In the genomic region with DNA sequence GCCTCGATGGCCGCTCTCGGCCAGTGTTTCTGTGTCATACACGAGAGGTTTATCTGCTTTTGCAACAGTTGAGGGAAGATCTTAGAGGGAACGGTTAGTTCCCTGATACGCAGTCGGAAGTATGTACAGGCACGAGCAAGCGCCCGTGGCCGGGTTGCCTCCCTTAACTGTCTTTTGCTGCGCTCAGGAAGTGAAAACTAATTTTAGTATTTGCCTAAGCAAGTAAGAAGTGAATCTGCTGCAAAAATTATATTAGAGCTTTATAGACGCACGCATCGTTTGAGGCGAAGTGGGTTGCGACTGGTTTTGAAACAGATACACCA, we compare ENCODE assay signal across 8 cellular contexts. TPM values are rescaled to one million over a fixed set of nuclear protein-coding genes. Genes with fewer than 3 reads are reported as not detected.
DNase-seq lines count a peak whose midpoint lies in the region; ATAC-seq, FAIRE-seq and TF ChIP-seq lines count a peak whose summit lies in the region.

No MANE protein-coding gene starts in this region.

- POLR2A ChIA-PET in WTC11 (lab: Charles Lee), result interaction anchor here (1.9 kb wide), 1 partner anchor 629 kb away, joined by 6 read pairs; no protein-coding TSS in a partner anchor

- H3K4me1 Mint-ChIP-seq in Calu3 (ENCODE audit: low read depth, unreplicated experiment) (peaks cover 20% of the 10 kb centered on the region), WTC11 (peaks cover 68% of the 10 kb centered on the region), natural killer cell (peaks cover 22 to 28% of the 10 kb centered on the region in 2 donors)

- 3 to 43% methylated on average over 17 of the region's 17 CpGs for WGBS in esophagus, 2 donors

- BruUV-seq in Calu3 (replicated peaks; lab: Mats Ljungman, UMichigan), result no TSS peak

- H3K27me3 ChIP-seq in HL-60 (ENCODE audit: insufficient read depth, poor library complexity, severe bottlenecking) (no peaks in the 10 kb centered on the region), esophagus (ENCODE audit: control insufficient read depth in 1 of 2, insufficient read depth in 2 of 2, low read length in 2 of 2) (no peaks in the 10 kb centered on the region)

- no peaks in the 10 kb centered on the region for H3K9me3 Mint-ChIP-seq in Calu3 (ENCODE audit: low read depth, unreplicated experiment)
- H3K9me3 Mint-ChIP-seq in WTC11, result no peaks in the 10 kb centered on the region
- no peaks in the 10 kb centered on the region for H3K9me3 Mint-ChIP-seq in natural killer cell

- H3K4me3 Mint-ChIP-seq in Calu3 (ENCODE audit: low read depth, unreplicated experiment) (peak overlapping the region; percentile 75), WTC11 (peak overlapping the region; percentile 71), natural killer cell (peak overlapping the region; percentile 81)

- peak overlapping the region; percentile 94 for H3K27ac ChIP-seq in HL-60 (replicated peaks)
- peak overlapping the region; percentile 82 to 83 for H3K27ac ChIP-seq in esophagus (ENCODE audit: low read depth in 2 of 2, low read length in 1 of 2)

- H3K27ac Mint-ChIP-seq in Calu3 (ENCODE audit: unreplicated experiment), result no peak overlapping the region
- no peak overlapping the region for H3K27ac Mint-ChIP-seq in WTC11
- peak overlapping the region in 1 of 2 donors; percentile 66 for H3K27ac Mint-ChIP-seq in natural killer cell

- DNase-seq in Calu3, result no peak
- peak in 1 of 2 experiments; percentile 65 for DNase-seq in HL-60 (ENCODE audit: low read depth in 1 of 2, low spot score in 1 of 2)
- DNase-seq in WTC11 (ENCODE audit: low spot score), result no peak
- no peak for DNase-seq in natural killer cell
- no peak for DNase-seq in GM12892 (ENCODE audit: insufficient read length)
- DNase-seq in NCI-H1417 (lab: John Stamatoyannopoulos, UW), result no peak

- H3K27me3 Mint-ChIP-seq in Calu3 (ENCODE audit: unreplicated experiment) (no peaks in the 10 kb centered on the region), WTC11 (ENCODE audit: low read depth) (peaks cover 10% of the 10 kb centered on the region), natural killer cell (ENCODE audit: low read depth in 2 of 2) (peaks cover 6 to 33% of the 10 kb centered on the region in 2 donors)

- CTCF ChIA-PET in Calu3 (lab: Charles Lee) (no interaction called here), WTC11 (lab: Charles Lee) (interaction anchor here (1.1 kb wide), 1 partner anchor 18 kb away, joined by 3 read pairs; no protein-coding TSS in a partner anchor)

- no peak for TF ChIP-seq POLR2A in GM12892 (IDR thresholded peaks at IDR 0.05; ENCODE audit: low read depth, low read length)

- no peaks in the 10 kb centered on the region for H3K4me1 ChIP-seq in esophagus (ENCODE audit: control insufficient read depth in 2 of 2, insufficient read depth in 2 of 2, low read length in 1 of 2)

- intact Hi-C loops in Calu3 (cut with micrococcal nuclease; ENCODE audit: unreplicated experiment), result no loop called here
- intact Hi-C loops in natural killer cell (cut with micrococcal nuclease), result no loop called here

- TF ChIP-seq CTCF in Calu3 (IDR thresholded peaks at IDR 0.05; ENCODE audit: unreplicated experiment), result no peak
- no peak for TF ChIP-seq CTCF in HL-60 (IDR thresholded peaks at IDR 0.05; ENCODE audit: insufficient read depth, low read length)
- no peak for TF ChIP-seq CTCF in WTC11 (IDR thresholded peaks at IDR 0.05)
- no peak for TF ChIP-seq CTCF in natural killer cell (IDR thresholded peaks at IDR 0.05)

- FAIRE-seq in GM12892 (lab: Jason Lieb, UNC), result no peak

- H3K36me3 ChIP-seq in esophagus (ENCODE audit: control insufficient read depth in 2 of 2, insufficient read depth in 2 of 2, low read length in 1 of 2), result no peaks in the 10 kb centered on the region

- H3K36me3 Mint-ChIP-seq in Calu3 (ENCODE audit: insufficient read depth, unreplicated experiment) (peaks cover 9% of the 10 kb centered on the region), WTC11 (no peaks in the 10 kb centered on the region), natural killer cell (no peaks in the 10 kb centered on the region)

- ATAC-seq in GM21381 (IDR thresholded peaks at IDR 0.05; ENCODE audit: unreplicated experiment) (peak; percentile 15), WTC11 (no peak), natural killer cell (peak in 2 of 3 donors; percentile 2 to 34)

- peak overlapping the region; percentile 71 for H3K4me3 ChIP-seq in HL-60 (replicated peaks; ENCODE audit: insufficient read depth, low read length)
- H3K4me3 ChIP-seq in esophagus (ENCODE audit: low read depth in 1 of 2, low read length in 2 of 2), result peak overlapping the region; percentile 63 to 78

- no peaks in the 10 kb centered on the region for H3K9me3 ChIP-seq in esophagus (ENCODE audit: control insufficient read depth in 2 of 2, insufficient read depth in 1 of 2, low read depth in 1 of 2, low read length in 1 of 2)

TF ChIP-seq in WTC11, 78 proteins besides CTCF, POLR2A, EP300 and RAD21 (continues in another document):
- TF ChIP-seq, protein P1, sequence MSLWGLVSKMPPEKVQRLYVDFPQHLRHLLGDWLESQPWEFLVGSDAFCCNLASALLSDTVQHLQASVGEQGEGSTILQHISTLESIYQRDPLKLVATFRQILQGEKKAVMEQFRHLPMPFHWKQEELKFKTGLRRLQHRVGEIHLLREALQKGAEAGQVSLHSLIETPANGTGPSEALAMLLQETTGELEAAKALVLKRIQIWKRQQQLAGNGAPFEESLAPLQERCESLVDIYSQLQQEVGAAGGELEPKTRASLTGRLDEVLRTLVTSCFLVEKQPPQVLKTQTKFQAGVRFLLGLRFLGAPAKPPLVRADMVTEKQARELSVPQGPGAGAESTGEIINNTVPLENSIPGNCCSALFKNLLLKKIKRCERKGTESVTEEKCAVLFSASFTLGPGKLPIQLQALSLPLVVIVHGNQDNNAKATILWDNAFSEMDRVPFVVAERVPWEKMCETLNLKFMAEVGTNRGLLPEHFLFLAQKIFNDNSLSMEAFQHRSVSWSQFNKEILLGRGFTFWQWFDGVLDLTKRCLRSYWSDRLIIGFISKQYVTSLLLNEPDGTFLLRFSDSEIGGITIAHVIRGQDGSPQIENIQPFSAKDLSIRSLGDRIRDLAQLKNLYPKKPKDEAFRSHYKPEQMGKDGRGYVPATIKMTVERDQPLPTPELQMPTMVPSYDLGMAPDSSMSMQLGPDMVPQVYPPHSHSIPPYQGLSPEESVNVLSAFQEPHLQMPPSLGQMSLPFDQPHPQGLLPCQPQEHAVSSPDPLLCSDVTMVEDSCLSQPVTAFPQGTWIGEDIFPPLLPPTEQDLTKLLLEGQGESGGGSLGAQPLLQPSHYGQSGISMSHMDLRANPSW (CRISPR knock-in tag; conservative IDR thresholded peaks at IDR 0.05; ENCODE audit: low read depth), result no peak
- TF ChIP-seq SOX15 (CRISPR knock-in tag; IDR thresholded peaks at IDR 0.05) (no peak), HMGA2 (CRISPR knock-in tag; IDR thresholded peaks at IDR 0.05) (no peak), TEAD4 (CRISPR knock-in tag; IDR thresholded peaks at IDR 0.05) (no peak), IRF2 (CRISPR knock-in tag; IDR thresholded peaks at IDR 0.05; ENCODE audit: borderline replicate concordance, low read depth) (no peak), NR2C2 (CRISPR knock-in tag; IDR thresholded peaks at IDR 0.05) (no peak), SP1 (CRISPR knock-in tag; conservative IDR thresholded peaks at IDR 0.05) (no peak), NR1H2 (CRISPR knock-in tag; IDR thresholded peaks at IDR 0.05) (no peak)
- TF ChIP-seq, protein P2, sequence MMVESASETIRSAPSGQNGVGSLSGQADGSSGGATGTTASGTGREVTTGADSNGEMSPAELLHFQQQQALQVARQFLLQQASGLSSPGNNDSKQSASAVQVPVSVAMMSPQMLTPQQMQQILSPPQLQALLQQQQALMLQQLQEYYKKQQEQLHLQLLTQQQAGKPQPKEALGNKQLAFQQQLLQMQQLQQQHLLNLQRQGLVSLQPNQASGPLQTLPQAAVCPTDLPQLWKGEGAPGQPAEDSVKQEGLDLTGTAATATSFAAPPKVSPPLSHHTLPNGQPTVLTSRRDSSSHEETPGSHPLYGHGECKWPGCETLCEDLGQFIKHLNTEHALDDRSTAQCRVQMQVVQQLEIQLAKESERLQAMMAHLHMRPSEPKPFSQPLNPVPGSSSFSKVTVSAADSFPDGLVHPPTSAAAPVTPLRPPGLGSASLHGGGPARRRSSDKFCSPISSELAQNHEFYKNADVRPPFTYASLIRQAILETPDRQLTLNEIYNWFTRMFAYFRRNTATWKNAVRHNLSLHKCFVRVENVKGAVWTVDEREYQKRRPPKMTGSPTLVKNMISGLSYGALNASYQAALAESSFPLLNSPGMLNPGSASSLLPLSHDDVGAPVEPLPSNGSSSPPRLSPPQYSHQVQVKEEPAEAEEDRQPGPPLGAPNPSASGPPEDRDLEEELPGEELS (CRISPR knock-in tag; IDR thresholded peaks at IDR 0.05), result no peak
- TF ChIP-seq, protein P3, sequence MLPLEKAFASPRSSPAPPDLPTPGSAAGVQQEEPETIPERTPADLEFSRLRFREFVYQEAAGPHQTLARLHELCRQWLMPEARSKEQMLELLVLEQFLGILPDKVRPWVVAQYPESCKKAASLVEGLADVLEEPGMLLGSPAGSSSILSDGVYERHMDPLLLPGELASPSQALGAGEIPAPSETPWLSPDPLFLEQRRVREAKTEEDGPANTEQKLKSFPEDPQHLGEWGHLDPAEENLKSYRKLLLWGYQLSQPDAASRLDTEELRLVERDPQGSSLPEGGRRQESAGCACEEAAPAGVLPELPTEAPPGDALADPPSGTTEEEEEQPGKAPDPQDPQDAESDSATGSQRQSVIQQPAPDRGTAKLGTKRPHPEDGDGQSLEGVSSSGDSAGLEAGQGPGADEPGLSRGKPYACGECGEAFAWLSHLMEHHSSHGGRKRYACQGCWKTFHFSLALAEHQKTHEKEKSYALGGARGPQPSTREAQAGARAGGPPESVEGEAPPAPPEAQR (CRISPR knock-in tag; IDR thresholded peaks at IDR 0.05), result no peak
- TF ChIP-seq, protein P4, sequence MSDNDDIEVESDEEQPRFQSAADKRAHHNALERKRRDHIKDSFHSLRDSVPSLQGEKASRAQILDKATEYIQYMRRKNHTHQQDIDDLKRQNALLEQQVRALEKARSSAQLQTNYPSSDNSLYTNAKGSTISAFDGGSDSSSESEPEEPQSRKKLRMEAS (CRISPR knock-in tag; IDR thresholded peaks at IDR 0.05), result no peak
- TF ChIP-seq, protein P5, sequence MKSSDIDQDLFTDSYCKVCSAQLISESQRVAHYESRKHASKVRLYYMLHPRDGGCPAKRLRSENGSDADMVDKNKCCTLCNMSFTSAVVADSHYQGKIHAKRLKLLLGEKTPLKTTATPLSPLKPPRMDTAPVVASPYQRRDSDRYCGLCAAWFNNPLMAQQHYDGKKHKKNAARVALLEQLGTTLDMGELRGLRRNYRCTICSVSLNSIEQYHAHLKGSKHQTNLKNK (CRISPR knock-in tag; IDR thresholded peaks at IDR 0.05), result no peak

RNA-seq across cellular contexts. Expression of a gene that starts 0.7 kb away (rescaled TPM):
- 12.7 and 13.2 TPM in 2 replicates for total RNA-seq in Calu3 (2022)
- total RNA-seq in WTC11 (2021), result 7.6 to 10.4 TPM (median 8.6 TPM) in 3 replicates
- 1 to 10 TPM; 2.6 to 5.0 TPM for polyA plus RNA-seq in esophagus
- total RNA-seq in natural killer cell, result 10 to 100 TPM in 1 of 3 donors, 1 to 10 TPM in 2; 4.8 to 16.6 (median 6.1) TPM
- polyA plus RNA-seq in GM12892 (2012; ENCODE audit: missing spikeins), result 4.6 TPM
